14 cellular contexts compared by ENCODE assay signal in the genomic region with DNA sequence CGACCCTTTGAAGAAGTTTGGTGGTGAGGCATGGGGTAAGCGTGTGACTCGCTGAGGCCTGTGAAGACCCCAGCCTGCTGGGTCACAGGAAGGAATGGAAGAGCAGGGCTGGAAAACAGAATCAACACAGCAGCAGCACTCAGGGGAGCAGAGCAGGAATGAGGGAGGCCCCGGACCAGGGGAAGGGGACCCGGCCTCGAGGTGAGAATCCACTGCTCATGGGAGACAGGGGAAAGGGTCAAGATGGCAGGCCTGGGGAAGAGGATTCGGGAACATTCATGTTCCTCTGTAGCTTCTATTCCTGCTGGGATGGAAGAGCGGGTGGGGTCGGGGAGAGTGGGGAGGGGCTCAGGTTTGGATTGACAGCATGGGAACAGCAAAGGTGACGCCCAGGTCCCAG. TPM values are rescaled to one million over a fixed set of nuclear protein-coding genes. Genes with fewer than 3 reads are reported as not detected.
DNase-seq lines count a peak whose midpoint lies in the region; ATAC-seq and TF ChIP-seq lines count a peak whose summit lies in the region.
"Had no signal": no experiment of that assay in that cellular context is flagged by ENCODE, and none has a peak within 500 bp of the region (broad histone marks: within the 10 kb centered on the region; RNA-seq: fewer than 3 reads in every experiment).

No MANE protein-coding gene starts in this region.

- H3K9me3 ChIP-seq in colonic mucosa: no peaks in the 10 kb centered on the region

- TF ChIP-seq CTCF in colonic mucosa (IDR thresholded peaks at IDR 0.05) (no peak), type B pancreatic cell (conservative IDR thresholded peaks at IDR 0.05) (no peak)

- H3K4me1 ChIP-seq in colonic mucosa: no peaks in the 10 kb centered on the region

- ATAC-seq in activated CD8-positive, alpha-beta memory T cell treated with anti-CD3 and anti-CD28 coated beads, Interleukin-2, amount 10 ng/mL, durations not matched to agents 7 days and 5 days: no peak
- ATAC-seq in left lobe of liver (no peak), HG03139 (IDR thresholded peaks at IDR 0.05; ENCODE audit: unreplicated experiment) (no peak)
- ATAC-seq: HCT116 had no signal

- H3K27ac Mint-ChIP-seq in activated CD8-positive, alpha-beta memory T cell treated with anti-CD3 and anti-CD28 coated beads, Interleukin-2, amount 10 ng/mL, durations not matched to agents 7 days and 5 days: no peak overlapping the region
- H3K27ac Mint-ChIP-seq in type B pancreatic cell: no peak overlapping the region
- H3K27ac Mint-ChIP-seq: B cell; CD4-positive, alpha-beta T cell had no signal

- intact Hi-C loops in colonic mucosa (cut with DNase I): no loop called here

- H3K4me3 Mint-ChIP-seq in activated CD8-positive, alpha-beta memory T cell treated with anti-CD3 and anti-CD28 coated beads, Interleukin-2, amount 10 ng/mL, durations not matched to agents 7 days and 5 days: no peak overlapping the region
- H3K4me3 Mint-ChIP-seq in type B pancreatic cell: no peak overlapping the region
- H3K4me3 Mint-ChIP-seq: B cell; CD4-positive, alpha-beta T cell had no signal

- no peaks in the 10 kb centered on the region for H3K27me3 ChIP-seq in colonic mucosa

- H3K4me1 Mint-ChIP-seq in activated CD8-positive, alpha-beta memory T cell treated with anti-CD3 and anti-CD28 coated beads, Interleukin-2, amount 10 ng/mL, durations not matched to agents 7 days and 5 days: no peaks in the 10 kb centered on the region
- peaks cover 5% of the 10 kb centered on the region for H3K4me1 Mint-ChIP-seq in type B pancreatic cell (ENCODE audit: unreplicated experiment)
- H3K4me1 Mint-ChIP-seq: B cell had no signal

- CTCF ChIA-PET in activated CD8-positive, alpha-beta memory T cell treated with anti-CD3 and anti-CD28 coated beads, Interleukin-2, amount 10 ng/mL, durations not matched to agents 7 days and 5 days (lab: Charles Lee): no interaction called here

- no peaks in the 10 kb centered on the region for H3K36me3 ChIP-seq in colonic mucosa

- H3K9ac ChIP-seq in colonic mucosa (ENCODE audit: low read depth in 2 of 2, low read length in 2 of 2): no peak overlapping the region

- H3K36me3 Mint-ChIP-seq in activated CD8-positive, alpha-beta memory T cell treated with anti-CD3 and anti-CD28 coated beads, Interleukin-2, amount 10 ng/mL, durations not matched to agents 7 days and 5 days: no peaks in the 10 kb centered on the region
- no peaks in the 10 kb centered on the region for H3K36me3 Mint-ChIP-seq in type B pancreatic cell

- no peak overlapping the region for H3K27ac ChIP-seq in colonic mucosa

- H3K4me3 ChIP-seq in colonic mucosa: no peak overlapping the region

- peak; percentile 42 for DNase-seq in activated CD8-positive, alpha-beta memory T cell treated with anti-CD3 and anti-CD28 coated beads for 24 hours
- DNase-seq in activated CD8-positive, alpha-beta memory T cell treated with anti-CD3 and anti-CD28 coated beads, Interleukin-2, amount 10 ng/mL, durations not matched to agents 7 days and 5 days: no peak
- DNase-seq in colonic mucosa: peak; percentile 3
- peak; percentile 32 for DNase-seq in left lobe of liver (ENCODE audit: low spot score)
- peak; percentile 42 for DNase-seq in type B pancreatic cell (ENCODE audit: extremely low spot score, unreplicated experiment)
- no peak for DNase-seq in amniotic stem cell (lab: John Stamatoyannopoulos, UW)
- DNase-seq: C1 segment of cervical spinal cord, Calu3, DMS79, IMR-90 had no signal

- no peaks in the 10 kb centered on the region for H3K9me3 Mint-ChIP-seq in activated CD8-positive, alpha-beta memory T cell treated with anti-CD3 and anti-CD28 coated beads, Interleukin-2, amount 10 ng/mL, durations not matched to agents 7 days and 5 days (ENCODE audit: low read depth)
- H3K9me3 Mint-ChIP-seq in type B pancreatic cell: no peaks in the 10 kb centered on the region
- H3K9me3 Mint-ChIP-seq: CD4-positive, alpha-beta T cell had no signal

- peaks cover 38% of the 10 kb centered on the region for H3K27me3 Mint-ChIP-seq in activated CD8-positive, alpha-beta memory T cell treated with anti-CD3 and anti-CD28 coated beads, Interleukin-2, amount 10 ng/mL, durations not matched to agents 7 days and 5 days
- H3K27me3 Mint-ChIP-seq in type B pancreatic cell: peaks cover 43% of the 10 kb centered on the region

RNA-seq across cellular contexts. Expression of a gene that starts 59.4 kb away (rescaled TPM):
- 10 to 100 TPM; 19.3 to 30.4 TPM for total RNA-seq in activated CD8-positive, alpha-beta memory T cell treated with anti-CD3 and anti-CD28 coated beads, Interleukin-2, amount 10 ng/mL, durations not matched to agents 7 days and 5 days
- 10 to 100 TPM; 14.7 to 20.6 TPM for total RNA-seq in colonic mucosa
- total RNA-seq in left lobe of liver: 12.8 TPM
- 21.1 and 25.0 TPM in 2 replicates for total RNA-seq in type B pancreatic cell (ENCODE audit: low replicate concordance)

Comparison
In these comparisons a context has a peak if more than half of its experiments do, and no peak if none do; other contexts are left out.
1. DNase-seq: peak in activated CD8-positive, alpha-beta memory T cell treated with anti-CD3 and anti-CD28 coated beads for 24 hours (single experiment), colonic mucosa (single experiment), left lobe of liver (single experiment) and type B pancreatic cell (single experiment); none in activated CD8-positive, alpha-beta memory T cell treated with anti-CD3 and anti-CD28 coated beads, Interleukin-2, amount 10 ng/mL, durations not matched to agents 7 days and 5 days (single experiment) and amniotic stem cell (single experiment).